Comparison of ENCODE assay signal across 1 cellular context in genomic region chr18:42925036-42925435, GRCh38.
TF ChIP-seq lines count a peak whose summit lies in the region.

No MANE protein-coding gene starts in this region.

TF ChIP-seq in SK-N-SH, 30 proteins besides CTCF, POLR2A, EP300 and RAD21 (continued from another document):
- no peak for TF ChIP-seq CHD2 (IDR thresholded peaks at IDR 0.05; ENCODE audit: low read length, partially characterized antibody)
